In genomic region chr7:11576340-11576739, GRCh38 we compare ENCODE assay signal across 2 cellular contexts.
TF ChIP-seq lines count a peak whose summit lies in the region.

No MANE protein-coding gene starts in this region.

TF ChIP-seq in SK-N-SH, 30 proteins besides CTCF, POLR2A, EP300 and RAD21 (continued from another document):
- TF ChIP-seq REST (IDR thresholded peaks at IDR 0.05; ENCODE audit: low read depth, low read length) (no peak), GABPA (IDR thresholded peaks at IDR 0.05; ENCODE audit: low read depth) (no peak), FOSL2 (IDR thresholded peaks at IDR 0.05; ENCODE audit: borderline replicate concordance, low read depth) (no peak), FOXM1 (IDR thresholded peaks at IDR 0.05; ENCODE audit: low read depth) (no peak), ZBTB33 (IDR thresholded peaks at IDR 0.05; ENCODE audit: borderline replicate concordance, low read depth) (no peak), RXRA (IDR thresholded peaks at IDR 0.05; ENCODE audit: borderline replicate concordance, low read depth) (no peak), NFIC (IDR thresholded peaks at IDR 0.05; ENCODE audit: borderline replicate concordance) (no peak), JUND (IDR thresholded peaks at IDR 0.05) (no peak), EZH2phosphoT487 (IDR thresholded peaks at IDR 0.05; ENCODE audit: borderline replicate concordance, low read depth) (no peak), MAX (IDR thresholded peaks at IDR 0.05; ENCODE audit: low read depth) (no peak), FOXJ3 (CRISPR knock-in tag; IDR thresholded peaks at IDR 0.05) (peak; percentile 76), MXI1 (IDR thresholded peaks at IDR 0.05; ENCODE audit: low read depth, low read length) (peak; percentile 64), RFX5 (IDR thresholded peaks at IDR 0.05; ENCODE audit: low read length) (no peak), USF1 (IDR thresholded peaks at IDR 0.05; ENCODE audit: borderline replicate concordance, low read depth) (no peak), IRF3 (IDR thresholded peaks at IDR 0.05; ENCODE audit: low read depth, low read length) (no peak), PBX3 (IDR thresholded peaks at IDR 0.05) (no peak), TCF12 (IDR thresholded peaks at IDR 0.05) (peak; percentile 49), RCOR1 (IDR thresholded peaks at IDR 0.05; ENCODE audit: low read length) (peak; percentile 87; the same call in 1 of the 2 replicates), GATA2 (CRISPR knock-in tag; IDR thresholded peaks at IDR 0.05) (peak; percentile 91), ELF1 (IDR thresholded peaks at IDR 0.05) (no peak), TEAD4 (IDR thresholded peaks at IDR 0.05; ENCODE audit: borderline replicate concordance, insufficient read depth) (no peak), YY1 (IDR thresholded peaks at IDR 0.05; ENCODE audit: low read depth) (no peak)

TF ChIP-seq in SK-N-SH treated with all-trans-retinoic acid at 6 μM for 48 hours, 23 proteins besides CTCF, POLR2A, EP300 and RAD21 (continued from another document):
- TF ChIP-seq CSRNP3 (CRISPR knock-in tag; IDR thresholded peaks at IDR 0.05) (no peak), RARB (CRISPR knock-in tag; IDR thresholded peaks at IDR 0.05) (no peak), OSR1 (CRISPR knock-in tag; IDR thresholded peaks at IDR 0.05) (no peak), TSHZ2 (CRISPR knock-in tag; IDR thresholded peaks at IDR 0.05) (peak; percentile 74; the same call in 1 of the 2 replicates), ZFP3 (CRISPR knock-in tag; IDR thresholded peaks at IDR 0.05) (no peak), ZNF70 (CRISPR knock-in tag; IDR thresholded peaks at IDR 0.05) (no peak)
